In genomic region chr9:69332067-69332685, GRCh38 we compare ENCODE assay signal across 21 cellular contexts. TPM values are rescaled to one million over a fixed set of nuclear protein-coding genes. Genes with fewer than 3 reads are reported as not detected.
"Had no signal": no experiment of that assay in that cellular context is flagged by ENCODE, and none has a peak within 500 bp of the region (broad histone marks: within the 10 kb centered on the region; RNA-seq: fewer than 3 reads in every experiment).

No MANE protein-coding gene starts in this region.

- H3K27ac Mint-ChIP-seq: activated CD4-positive, alpha-beta T cell treated with anti-CD3 and anti-CD28 coated beads, Interleukin-2, amount 10 ng/mL, durations not matched to agents 7 days and 5 days; activated CD8-positive, alpha-beta T cell treated with anti-CD3 and anti-CD28 coated beads, Interleukin-2, amount 10 ng/mL, durations not matched to agents 7 days and 5 days; activated T-cell treated with anti-CD3 and anti-CD28 coated beads, Interleukin-2, amount 50 U/mL, for 24 hours; activated T-helper 2 cell treated with anti-CD3 and anti-CD28 coated beads, Interferon-gamma antibody, Interleukin-2, Interleukin-4, amounts not matched to agents 10 μg/mL and 5 μg/mL and 100 μg/mL, durations not matched to agents 14 hours and 24 hours and 36 hours; endodermal cell; natural killer cell treated with Interleukin-12 subunit alpha and Interleukin-12 subunit beta and Interleukin-15 and Interleukin-18, amount 100 ng/mL, for 72 hours; T-cell had no signal

- H3K4me3 ChIP-seq: body of pancreas, dorsolateral prefrontal cortex, lower lobe of right lung, thyroid gland had no signal

- DNase-seq: activated CD4-positive, alpha-beta T cell treated with anti-CD3 and anti-CD28 coated beads, Interleukin-2, amount 10 ng/mL, durations not matched to agents 7 days and 5 days; activated CD8-positive, alpha-beta T cell treated with anti-CD3 and anti-CD28 coated beads, Interleukin-2, amount 10 ng/mL, durations not matched to agents 7 days and 5 days; activated naive CD4-positive, alpha-beta T cell treated with Interleukin-2 at 50 U/mL for 16 hours; activated T-cell treated with anti-CD3 and anti-CD28 coated beads, Interleukin-2, amount 50 U/mL, for 24 hours; body of pancreas; central memory CD4-positive, alpha-beta T cell; dorsolateral prefrontal cortex; endodermal cell; erythroblast; lower lobe of right lung; retina; stimulated activated CD4-positive, alpha-beta T cell treated with anti-CD3 and anti-CD28 coated beads, Interleukin-12 subunit alpha, Interleukin-12 subunit beta, amount 100 ng/mL, for 4 hours; stimulated activated CD4-positive, alpha-beta T cell treated with anti-CD3 and anti-CD28 coated beads, Interleukin-1b, Interleukin-23, amount 100 ng/mL, for 48 hours; stimulated activated CD8-positive, alpha-beta memory T cell treated with anti-CD3 and anti-CD28 coated beads, Interleukin-4, amount 100 ng/mL, for 48 hours; stimulated activated naive CD4-positive, alpha-beta T cell; T-cell; thyroid gland had no signal

- H3K27me3 ChIP-seq: body of pancreas, dorsolateral prefrontal cortex, thyroid gland had no signal

- H3K4me1 Mint-ChIP-seq: activated CD4-positive, alpha-beta T cell treated with anti-CD3 and anti-CD28 coated beads, Interleukin-2, amount 10 ng/mL, durations not matched to agents 7 days and 5 days; T-cell had no signal

- H3K79me2 ChIP-seq: parathyroid adenoma had no signal

- H2AFZ ChIP-seq: parathyroid adenoma had no signal

- ATAC-seq: activated CD8-positive, alpha-beta T cell treated with anti-CD3 and anti-CD28 coated beads, Interleukin-2, amount 10 ng/mL, durations not matched to agents 7 days and 5 days; body of pancreas; natural killer cell treated with Interleukin-12 subunit alpha and Interleukin-12 subunit beta and Interleukin-15 and Interleukin-18, amount 100 ng/mL, for 72 hours; T-cell had no signal

- H3K9me3 Mint-ChIP-seq: activated CD4-positive, alpha-beta T cell treated with anti-CD3 and anti-CD28 coated beads, Interleukin-2, amount 10 ng/mL, durations not matched to agents 7 days and 5 days; activated T-cell treated with anti-CD3 and anti-CD28 coated beads, Interleukin-2, amount 50 U/mL, for 24 hours; activated T-helper 2 cell treated with anti-CD3 and anti-CD28 coated beads, Interferon-gamma antibody, Interleukin-2, Interleukin-4, amounts not matched to agents 10 μg/mL and 5 μg/mL and 100 μg/mL, durations not matched to agents 14 hours and 24 hours and 36 hours; endodermal cell; natural killer cell treated with Interleukin-12 subunit alpha and Interleukin-12 subunit beta and Interleukin-15 and Interleukin-18, amount 100 ng/mL, for 72 hours; T-cell had no signal

- H3K27ac ChIP-seq: body of pancreas, dorsolateral prefrontal cortex, lower lobe of right lung, parathyroid adenoma, thyroid gland had no signal

- H3K4me3 Mint-ChIP-seq: activated CD4-positive, alpha-beta T cell treated with anti-CD3 and anti-CD28 coated beads, Interleukin-2, amount 10 ng/mL, durations not matched to agents 7 days and 5 days; activated CD8-positive, alpha-beta T cell treated with anti-CD3 and anti-CD28 coated beads, Interleukin-2, amount 10 ng/mL, durations not matched to agents 7 days and 5 days; activated T-cell treated with anti-CD3 and anti-CD28 coated beads, Interleukin-2, amount 50 U/mL, for 24 hours; endodermal cell; natural killer cell treated with Interleukin-12 subunit alpha and Interleukin-12 subunit beta and Interleukin-15 and Interleukin-18, amount 100 ng/mL, for 72 hours; T-cell had no signal

- H3K36me3 ChIP-seq: lower lobe of right lung, thyroid gland had no signal

- FAIRE-seq: colon had no signal

- H3K4me1 ChIP-seq: body of pancreas, lower lobe of right lung, parathyroid adenoma had no signal

- H3K9me3 ChIP-seq: body of pancreas, lower lobe of right lung, thyroid gland had no signal

- H3K36me3 Mint-ChIP-seq: natural killer cell treated with Interleukin-12 subunit alpha and Interleukin-12 subunit beta and Interleukin-15 and Interleukin-18, amount 100 ng/mL, for 72 hours; T-cell had no signal

- H3K9ac ChIP-seq: parathyroid adenoma had no signal

RNA-seq across cellular contexts. Expression of gene ENTREP1, which starts 7.2 kb away (rescaled TPM):
- total RNA-seq: activated CD4-positive, alpha-beta T cell treated with anti-CD3 and anti-CD28 coated beads, Interleukin-2, amount 10 ng/mL, durations not matched to agents 7 days and 5 days; activated CD8-positive, alpha-beta T cell treated with anti-CD3 and anti-CD28 coated beads, Interleukin-2, amount 10 ng/mL, durations not matched to agents 7 days and 5 days; activated T-helper 2 cell treated with anti-CD3 and anti-CD28 coated beads, Interferon-gamma antibody, Interleukin-2, Interleukin-4, amounts not matched to agents 10 μg/mL and 5 μg/mL and 100 μg/mL, durations not matched to agents 14 hours and 24 hours and 36 hours; natural killer cell treated with Interleukin-12 subunit alpha and Interleukin-12 subunit beta and Interleukin-15 and Interleukin-18, amount 100 ng/mL, for 72 hours had no signal
